Comparison of ENCODE assay signal across 8 cellular contexts in the genomic region with DNA sequence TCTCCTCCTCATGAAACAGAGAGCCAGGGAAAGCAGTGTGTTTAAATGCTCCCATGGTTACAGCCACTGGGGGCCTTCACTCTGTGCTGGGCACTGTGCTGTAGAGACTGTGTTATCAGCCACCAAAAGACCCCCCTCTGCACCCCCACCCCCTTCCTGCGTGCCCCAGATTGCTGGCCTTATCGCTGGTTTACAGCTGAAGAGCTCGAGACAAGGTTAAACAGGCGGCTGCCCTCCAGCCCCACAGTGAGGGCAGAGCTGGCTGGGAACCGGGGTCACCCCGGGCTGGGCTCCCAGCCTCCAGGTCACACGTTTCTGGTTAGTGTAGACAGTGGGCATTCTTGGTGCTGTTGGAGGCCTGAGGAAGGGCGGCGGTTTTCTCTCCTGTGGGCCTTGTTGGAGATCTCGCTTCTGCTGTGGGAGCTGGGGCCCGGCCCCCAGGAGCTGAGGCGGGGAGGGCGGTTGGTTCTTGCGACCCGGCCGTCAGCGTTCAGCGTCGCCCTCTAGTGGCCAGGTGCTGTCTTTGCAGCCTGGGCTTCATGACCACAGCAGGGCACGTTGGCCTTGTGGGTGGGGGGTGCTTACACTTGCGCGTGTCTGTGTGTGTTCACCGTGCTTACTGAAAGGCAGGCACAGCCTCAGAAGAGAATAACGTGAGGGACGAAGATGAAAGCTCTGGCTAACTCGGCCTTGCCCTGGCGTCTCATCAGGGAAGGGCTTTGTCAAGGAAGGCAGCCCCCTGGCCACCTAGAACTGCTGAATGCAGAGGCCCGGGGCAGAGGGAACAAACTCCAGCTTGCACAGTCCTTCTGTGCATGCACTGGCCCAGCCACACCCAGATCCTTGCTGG.
A peak's percentile ranks its signal among the peaks of the same experiment; 100 is the strongest.
DNase-seq lines count a peak whose midpoint lies in the region; ATAC-seq and TF ChIP-seq lines count a peak whose summit lies in the region.

No MANE protein-coding gene starts in this region.

- H3K4me3 ChIP-seq in foreskin fibroblast (ENCODE audit: low read depth in 1 of 2, low read length in 2 of 2): no peak overlapping the region
- H3K4me3 ChIP-seq in retinal pigment epithelial cell (ENCODE audit: low read length): no peak overlapping the region

- DNase-seq in NOMO-1 (lab: John Stamatoyannopoulos, UW; ENCODE audit: unreplicated experiment in 2 of 2) (peak; percentile 23 to 28), NOMO-1 treated with dmso at 0.1 percent for 144 hours (lab: John Stamatoyannopoulos, UW; ENCODE audit: unreplicated experiment) (no peak), OCI-M1 (lab: John Stamatoyannopoulos, UW) (peak; percentile 72), activated T-helper 1 cell treated with Interleukin-2 at 50 U/mL for 16 hours (ENCODE audit: low read depth) (peak; percentile 57), foreskin fibroblast (peak in 1 of 2 donors; percentile 19), retinal pigment epithelial cell (ENCODE audit: low read depth) (no peak)

- ATAC-seq in GM18909 (IDR thresholded peaks at IDR 0.05; ENCODE audit: poor library complexity, unreplicated experiment): no peak
- ATAC-seq in HG02970 (IDR thresholded peaks at IDR 0.05; ENCODE audit: low FRiP score, unreplicated experiment): no peak

- peak; percentile 87 for TF ChIP-seq CTCF in foreskin fibroblast (IDR thresholded peaks at IDR 0.05; ENCODE audit: low read depth, low read length)
- TF ChIP-seq CTCF in retinal pigment epithelial cell (conservative IDR thresholded peaks at IDR 0.05; ENCODE audit: low read depth, low read length): peak; percentile 96

Comparison
In these comparisons a context has a peak if more than half of its experiments do, and no peak if none do; other contexts are left out.
1. DNase-seq: peak in NOMO-1 (2 of 2), OCI-M1 (single experiment) and activated T-helper 1 cell treated with Interleukin-2 at 50 U/mL for 16 hours (single experiment); none in NOMO-1 treated with dmso at 0.1 percent for 144 hours (single experiment) and retinal pigment epithelial cell (single experiment).